In genomic region chr1:56513095-56513494, GRCh38 we compare ENCODE assay signal across 1 cellular context.
TF ChIP-seq lines count a peak whose summit lies in the region.

No MANE protein-coding gene starts in this region.

TF ChIP-seq in GM23338, 12 proteins besides CTCF, POLR2A, EP300 and RAD21 (continued from another document):
- TF ChIP-seq ZNF462 (CRISPR knock-in tag; IDR thresholded peaks at IDR 0.05) (no peak), JUNB (IDR thresholded peaks at IDR 0.05; ENCODE audit: unreplicated experiment) (no peak), CREB1 (CRISPR knock-in tag; IDR thresholded peaks at IDR 0.05; ENCODE audit: low read depth) (no peak)
